ENCODE assay signal across 20 cellular contexts in genomic region chr6:151005896-151006632, GRCh38.
DNase-seq lines count a peak whose midpoint lies in the region; ATAC-seq, FAIRE-seq and TF ChIP-seq lines count a peak whose summit lies in the region.
"Had no signal": no experiment of that assay in that cellular context is flagged by ENCODE, and none has a peak within 500 bp of the region (broad histone marks: within the 10 kb centered on the region; RNA-seq: fewer than 3 reads in every experiment).

No MANE protein-coding gene starts in this region.

- H3K4me3 ChIP-seq in right lobe of liver (no peak overlapping the region), HepG2 (replicated peaks in 1 of 3; ENCODE audit: insufficient read depth in 1 of 3, low read depth in 2 of 3, low read length in 3 of 3) (no peak overlapping the region), upper lobe of right lung (no peak overlapping the region)
- H3K4me3 ChIP-seq: suprapubic skin had no signal

- no peaks in the 10 kb centered on the region for H3K9me3 ChIP-seq in right lobe of liver
- H3K9me3 ChIP-seq in HepG2 (ENCODE audit: low read length): no peaks in the 10 kb centered on the region
- no peaks in the 10 kb centered on the region for H3K9me3 ChIP-seq in upper lobe of right lung
- H3K9me3 ChIP-seq: SK-N-SH, suprapubic skin had no signal

- no peak for FAIRE-seq in HepG2 (lab: Jason Lieb, UNC)

- H2AFZ ChIP-seq in HepG2 (ENCODE audit: low read length): no peak overlapping the region

- H3K79me2 ChIP-seq in HepG2 (ENCODE audit: insufficient read depth, low read length): no peaks in the 10 kb centered on the region

- H3K36me3 ChIP-seq in right lobe of liver (no peaks in the 10 kb centered on the region), HepG2 (replicated peaks in 1 of 2; ENCODE audit: control insufficient read depth in 1 of 2, insufficient read depth in 2 of 2, low read length in 2 of 2) (peaks cover 4 to 14% of the 10 kb centered on the region in 2 experiments), upper lobe of right lung (no peaks in the 10 kb centered on the region)
- H3K36me3 ChIP-seq: suprapubic skin had no signal

- TF ChIP-seq EP300 in HepG2 (IDR thresholded peaks at IDR 0.05; ENCODE audit: low read depth in 2 of 2, low read length in 2 of 2) (no peak), HepG2 (CRISPR knock-in tag; IDR thresholded peaks at IDR 0.05; ENCODE audit: borderline replicate concordance) (no peak)

- H3K4me1 ChIP-seq in right lobe of liver: no peaks in the 10 kb centered on the region
- peaks cover 16% of the 10 kb centered on the region for H3K4me1 ChIP-seq in HepG2 (ENCODE audit: insufficient read depth, low read length)
- peaks cover 17% of the 10 kb centered on the region for H3K4me1 ChIP-seq in upper lobe of right lung

- H3K27ac Mint-ChIP-seq in T-helper 1 cell treated with Interleukin-12 subunit alpha and Interleukin-12 subunit beta and Interleukin-4 antibody, amounts not matched to agents 30 μg/mL and 1 μg/mL, for 36 hours: peak overlapping the region; percentile 65
- H3K27ac Mint-ChIP-seq in endothelial cell (ENCODE audit: unreplicated experiment): peak overlapping the region; percentile 11
- H3K27ac Mint-ChIP-seq: brain had no signal

- no TSS peak for BruUV-seq in HepG2 (replicated peaks; lab: Mats Ljungman, UMichigan)

- TF ChIP-seq CTCF in right lobe of liver (IDR thresholded peaks at IDR 0.05) (no peak), HepG2 (CRISPR knock-in tag; IDR thresholded peaks at IDR 0.05) (no peak), endothelial cell (IDR thresholded peaks at IDR 0.05; ENCODE audit: unreplicated experiment) (no peak), upper lobe of right lung (IDR thresholded peaks at IDR 0.05) (no peak)

- intact Hi-C loops in right lobe of liver (cut with DNase I): no loop called here
- intact Hi-C loops in HepG2 (cut with micrococcal nuclease; ENCODE audit: unreplicated experiment): no loop called here
- intact Hi-C loops in upper lobe of right lung (cut with DNase I): no loop called here

- H3K36me3 Mint-ChIP-seq in T-helper 1 cell treated with Interleukin-12 subunit alpha and Interleukin-12 subunit beta and Interleukin-4 antibody, amounts not matched to agents 30 μg/mL and 1 μg/mL, for 36 hours (ENCODE audit: low read depth): peaks cover 1% of the 10 kb centered on the region
- H3K36me3 Mint-ChIP-seq in endothelial cell (ENCODE audit: low read depth, unreplicated experiment): peaks cover 4% of the 10 kb centered on the region

- H3K9me3 Mint-ChIP-seq in T-helper 1 cell treated with Interleukin-12 subunit alpha and Interleukin-12 subunit beta and Interleukin-4 antibody, amounts not matched to agents 30 μg/mL and 1 μg/mL, for 36 hours: no peaks in the 10 kb centered on the region
- H3K9me3 Mint-ChIP-seq in endothelial cell (ENCODE audit: unreplicated experiment): no peaks in the 10 kb centered on the region
- H3K9me3 Mint-ChIP-seq: activated naive CD4-positive, alpha-beta T cell treated with anti-CD3 and anti-CD28 coated beads, Interleukin-2, amount 50 U/mL, for 72 hours; brain had no signal

- CTCF ChIA-PET in HepG2 (lab: Yijun Ruan, JAX; ENCODE audit: low intra/inter-chr PET ratio, low total read pairs): no interaction called here

- TF ChIP-seq POLR2A in right lobe of liver (IDR thresholded peaks at IDR 0.05) (no peak), HepG2 (IDR thresholded peaks at IDR 0.05; ENCODE audit: insufficient read depth in 1 of 2, low read depth in 2 of 2, low read length in 2 of 2) (no peak)

- DNase-seq in right lobe of liver (no peak), HepG2 (ENCODE audit: low spot score) (no peak), endothelial cell (ENCODE audit: low spot score) (no peak), upper lobe of right lung (no peak), T-helper 9 cell (no peak), iPS-NIHi11 (ENCODE audit: low spot score) (no peak)
- DNase-seq in stimulated activated CD4-positive, alpha-beta T cell treated with anti-CD3 and anti-CD28 coated beads, Interleukin-4, amount 100 ng/mL, for 4 hours: no peak
- DNase-seq: DMS 273 treated with DMSO at 0.1 percent for 48 hours; head of caudate nucleus; NCI-H2107; NCI-H774; SK-N-SH; stimulated activated CD4-positive, alpha-beta T cell treated with anti-CD3 and anti-CD28 coated beads, Interleukin-2, amount 100 ng/mL, for 48 hours had no signal

- WGBS in right lobe of liver (ENCODE audit: insufficient coverage, low coverage, low lambda C conversion rate, missing lambda C conversion rate): 75% methylated on average over 13 of the region's 13 CpGs
- WGBS in HepG2 (ENCODE audit: low lambda C conversion rate): 99% methylated on average over 13 of the region's 13 CpGs

- ATAC-seq in right lobe of liver: peak in 3 of 4 donors; percentile 30 to 40 (median 31)
- no peak for ATAC-seq in HepG2
- peak; percentile 46 for ATAC-seq in upper lobe of right lung
- ATAC-seq: HCT116, Panc1, sciatic nerve had no signal

- no peaks in the 10 kb centered on the region; the same call in 1 of the 2 replicates for H4K20me1 ChIP-seq in HepG2 (ENCODE audit: insufficient read depth, low read length)

- H3K27ac ChIP-seq in right lobe of liver: peak overlapping the region in 2 of 3 donors; percentile 21 to 45
- no peak overlapping the region for H3K27ac ChIP-seq in HepG2 (ENCODE audit: extremely low read length, insufficient read depth, low read length)
- H3K27ac ChIP-seq in upper lobe of right lung: no peak overlapping the region
- H3K27ac ChIP-seq: suprapubic skin had no signal

- H3K9ac ChIP-seq in HepG2 (ENCODE audit: insufficient read depth, low read depth, low read length): no peak overlapping the region
- H3K9ac ChIP-seq: SK-N-SH had no signal

- H3K27me3 ChIP-seq in right lobe of liver: no peaks in the 10 kb centered on the region
- no peaks in the 10 kb centered on the region for H3K27me3 ChIP-seq in HepG2 (ENCODE audit: control insufficient read depth in 1 of 2, insufficient read depth in 2 of 2, low read length in 2 of 2)
- no peaks in the 10 kb centered on the region for H3K27me3 ChIP-seq in upper lobe of right lung
- H3K27me3 ChIP-seq: suprapubic skin had no signal

- H3K27me3 Mint-ChIP-seq in T-helper 1 cell treated with Interleukin-12 subunit alpha and Interleukin-12 subunit beta and Interleukin-4 antibody, amounts not matched to agents 30 μg/mL and 1 μg/mL, for 36 hours (ENCODE audit: low read depth): no peaks in the 10 kb centered on the region
- no peaks in the 10 kb centered on the region for H3K27me3 Mint-ChIP-seq in endothelial cell (ENCODE audit: unreplicated experiment)
- H3K27me3 Mint-ChIP-seq: brain had no signal

- in situ Hi-C loops in HepG2 (cut with HindIII; ENCODE audit: extremely low pct_ligation_motif_present, low pct_unique_long_range_greater_than_20kb): no loop called here

- TF ChIP-seq RAD21 in HepG2 (CRISPR knock-in tag; IDR thresholded peaks at IDR 0.05): no peak

- no peak overlapping the region for H3K4me3 Mint-ChIP-seq in T-helper 1 cell treated with Interleukin-12 subunit alpha and Interleukin-12 subunit beta and Interleukin-4 antibody, amounts not matched to agents 30 μg/mL and 1 μg/mL, for 36 hours
- H3K4me3 Mint-ChIP-seq in endothelial cell (ENCODE audit: unreplicated experiment): no peak overlapping the region
- H3K4me3 Mint-ChIP-seq: brain had no signal

- POLR2A ChIA-PET in HepG2 (lab: Yijun Ruan, JAX): no interaction called here

- H3K4me2 ChIP-seq in HepG2 (ENCODE audit: low read depth, low read length): no peak overlapping the region

- peaks cover 38% of the 10 kb centered on the region for H3K4me1 Mint-ChIP-seq in T-helper 1 cell treated with Interleukin-12 subunit alpha and Interleukin-12 subunit beta and Interleukin-4 antibody, amounts not matched to agents 30 μg/mL and 1 μg/mL, for 36 hours (ENCODE audit: low read depth)
- H3K4me1 Mint-ChIP-seq in endothelial cell (ENCODE audit: unreplicated experiment): peaks cover 14% of the 10 kb centered on the region

TF ChIP-seq in HepG2, 621 proteins besides CTCF, POLR2A, EP300 and RAD21 (continues in another document):
- no peak for TF ChIP-seq IKZF5 (CRISPR knock-in tag; IDR thresholded peaks at IDR 0.05)
- TF ChIP-seq RELA (CRISPR knock-in tag; IDR thresholded peaks at IDR 0.05): no peak
- TF ChIP-seq FOXO4 (CRISPR knock-in tag; conservative IDR thresholded peaks at IDR 0.05): no peak
- no peak for TF ChIP-seq KDM5A (IDR thresholded peaks at IDR 0.05; ENCODE audit: borderline replicate concordance, low read length)

Comparison
In these comparisons a context has a peak if more than half of its experiments do, and no peak if none do; other contexts are left out.
1. H3K27ac ChIP-seq: peak in right lobe of liver (2 of 3); none in HepG2 (single experiment) and upper lobe of right lung (single experiment).